ENCODE assay signal across 8 cellular contexts in genomic region chr3:39149498-39150169, GRCh38. TPM values are rescaled to one million over a fixed set of nuclear protein-coding genes. Genes with fewer than 3 reads are reported as not detected.
DNase-seq lines count a peak whose midpoint lies in the region; ATAC-seq, FAIRE-seq and TF ChIP-seq lines count a peak whose summit lies in the region.

No MANE protein-coding gene starts in this region.

- CTCF ChIA-PET in T-cell (lab: Charles Lee) = interaction anchor here (0.5 to 1.3 kb wide), 3 partner anchors 27 to 140 kb away, joined by 3 to 5 read pairs (median 4); no protein-coding TSS in a partner anchor

- H3K4me3 ChIP-seq in gastroesophageal sphincter (peak overlapping the region in 1 of 2 donors; percentile 99), skeletal muscle tissue (ENCODE audit: low read length in 3 of 3) (peak overlapping the region; percentile 15 to 93 (median 88))

- DNase-seq in H54 (ENCODE audit: insufficient read length, low spot score) (no peak), T-cell (no peak)
- DNase-seq in stimulated activated CD4-positive, alpha-beta T cell treated with anti-CD3 and anti-CD28 coated beads, Interleukin-4, amount 100 ng/mL, for 4 hours = no peak

- no peak for TF ChIP-seq EP300 in gastroesophageal sphincter (IDR thresholded peaks at IDR 0.05)

- peak overlapping the region; percentile 96 to 97 for H3K27ac Mint-ChIP-seq in T-cell

- ATAC-seq in T-cell (replicated peaks in 1 of 4) (no peak), gastroesophageal sphincter (no peak), HG02763 (IDR thresholded peaks at IDR 0.05; ENCODE audit: unreplicated experiment) (no peak), HG02610 (IDR thresholded peaks at IDR 0.05; ENCODE audit: unreplicated experiment) (no peak), GM19397 (IDR thresholded peaks at IDR 0.05; ENCODE audit: unreplicated experiment) (no peak)

- H3K4me1 ChIP-seq in gastroesophageal sphincter = peaks cover 11 to 86% (median 59%) of the 10 kb centered on the region in 3 donors
- peaks cover 69 to 75% (median 70%) of the 10 kb centered on the region in 3 donors for H3K4me1 ChIP-seq in skeletal muscle tissue (ENCODE audit: control insufficient read depth in 3 of 3, insufficient read depth in 3 of 3, low read length in 3 of 3)

- H3K9me3 ChIP-seq in gastroesophageal sphincter (no peaks in the 10 kb centered on the region), skeletal muscle tissue (ENCODE audit: control insufficient read depth in 3 of 3, low read length in 3 of 3) (no peaks in the 10 kb centered on the region)

- peaks cover 18% of the 10 kb centered on the region for H3K36me3 Mint-ChIP-seq in T-cell

- peak overlapping the region; percentile 59 to 99 (median 99) for H3K9ac ChIP-seq in skeletal muscle tissue (ENCODE audit: low read depth in 1 of 3, low read length in 3 of 3)

- peaks cover 78 to 79% (median 79%) of the 10 kb centered on the region in 3 donors for H3K4me1 Mint-ChIP-seq in T-cell

- TF ChIP-seq POLR2A in H54 (IDR thresholded peaks at IDR 0.05; ENCODE audit: low read depth, low read length) (0 out of 2 replicates have a peak, but pooled peaks have one; percentile 9), gastroesophageal sphincter (IDR thresholded peaks at IDR 0.05) (no peak)

- H3K27ac ChIP-seq in gastroesophageal sphincter (peak overlapping the region in 3 of 4 donors; percentile 98 to 100 (median 100)), skeletal muscle tissue (ENCODE audit: low read depth, low read length) (peak overlapping the region; percentile 99)

- H3K27me3 Mint-ChIP-seq in T-cell = no peaks in the 10 kb centered on the region

- POLR2A ChIA-PET in T-cell (lab: Charles Lee) = interaction anchor here (0.5 to 1.4 kb wide), 11 partner anchors 9 to 1311 kb away, joined by 3 to 12 read pairs (median 3); no protein-coding TSS in a partner anchor

- H3K36me3 ChIP-seq in gastroesophageal sphincter (peaks cover 0 to 21% of the 10 kb centered on the region in 2 donors), skeletal muscle tissue (ENCODE audit: control insufficient read depth in 3 of 3, insufficient read depth in 3 of 3, low read length in 3 of 3) (peaks cover 17 to 19% (median 18%) of the 10 kb centered on the region in 3 donors)

- no peaks in the 10 kb centered on the region for H3K9me3 Mint-ChIP-seq in T-cell

- H3K27me3 ChIP-seq in gastroesophageal sphincter (no peaks in the 10 kb centered on the region), skeletal muscle tissue (ENCODE audit: control insufficient read depth in 3 of 3, insufficient read depth in 3 of 3, low read length in 3 of 3) (no peaks in the 10 kb centered on the region)

- no peak for FAIRE-seq in H54 (lab: Jason Lieb, UNC)

- WGBS in gastroesophageal sphincter (ENCODE audit: low coverage in 1 of 2), 2 donors = 43 to 80% methylated on average over 3 of the region's 3 CpGs

- peak overlapping the region; percentile 74 to 93 (median 89) for H3K4me3 Mint-ChIP-seq in T-cell

- TF ChIP-seq CTCF in gastroesophageal sphincter (IDR thresholded peaks at IDR 0.05) = no peak

RNA-seq across cellular contexts. Expression of gene CSRNP1, which starts 3.8 kb away (rescaled TPM):
- total RNA-seq in T-cell (100 to 1,000 TPM in 2 of 5 donors, 10 to 100 TPM in 3; 19.5 to 302 (median 25.0) TPM), gastroesophageal sphincter (10 to 100 TPM; 30.4 to 59.0 (median 40.8) TPM), skeletal muscle tissue (8.9 TPM)

RNA-seq across cellular contexts. Expression of gene TTC21A, which starts 42.2 kb away (rescaled TPM):
- total RNA-seq in T-cell = 10 to 100 TPM in 1 of 5 donors, 1 to 10 TPM in 4; 3.5 to 12.4 (median 5.4) TPM
- total RNA-seq in gastroesophageal sphincter = 1 to 10 TPM in 3 of 4 donors, under 1 TPM in 1; 0.54 to 8.5 (median 5.0) TPM
- 1.0 TPM for total RNA-seq in skeletal muscle tissue

RNA-seq across cellular contexts. Expression of gene GORASP1, which starts 42.2 kb away (rescaled TPM):
- total RNA-seq in T-cell = 10 to 100 TPM; 26.7 to 55.5 (median 41.5) TPM
- 10 to 100 TPM; 48.5 to 82.5 (median 76.8) TPM for total RNA-seq in gastroesophageal sphincter
- 11.5 TPM for total RNA-seq in skeletal muscle tissue

RNA-seq across cellular contexts. Expression of gene XIRP1, which starts 42.8 kb away (rescaled TPM):
- not detected for total RNA-seq in T-cell
- total RNA-seq in gastroesophageal sphincter = under 1 TPM in 1 of 4 donors, not detected in 3; 0.40 TPM
- 30.8 TPM for total RNA-seq in skeletal muscle tissue
